In genomic region chr1:204152310-204153044, GRCh38 we compare ENCODE assay signal across 8 cellular contexts. TPM values are rescaled to one million over a fixed set of nuclear protein-coding genes. Genes with fewer than 3 reads are reported as not detected.
DNase-seq lines count a peak whose midpoint lies in the region; ATAC-seq, FAIRE-seq and TF ChIP-seq lines count a peak whose summit lies in the region.

No MANE protein-coding gene starts in this region.

- TF ChIP-seq POLR2A in GM12892 (IDR thresholded peaks at IDR 0.05; ENCODE audit: low read depth, low read length) = no peak

- DNase-seq in A172 (ENCODE audit: low spot score) (peak; percentile 20), iPS-NIHi11 (ENCODE audit: low spot score) (no peak), GM12892 (ENCODE audit: insufficient read length) (no peak)
- DNase-seq in Jurkat, Clone E6-1 (ENCODE audit: low read depth, low spot score) = no peak
- no peak for DNase-seq in stimulated activated CD4-positive, alpha-beta T cell treated with anti-CD3 and anti-CD28 coated beads, Interleukin-2, amount 100 ng/mL, for 48 hours

- peaks cover 5 to 13% of the 10 kb centered on the region in 2 donors for H3K27me3 ChIP-seq in duodenal mucosa (ENCODE audit: control insufficient read depth in 1 of 2, insufficient read depth in 2 of 2, low read length in 2 of 2)
- H3K27me3 ChIP-seq in muscle layer of colon (ENCODE audit: control insufficient read depth in 1 of 2, insufficient read depth in 2 of 2, low read length in 2 of 2) = peaks cover 0 to 4% of the 10 kb centered on the region in 2 donors

- ATAC-seq in HG02759 (IDR thresholded peaks at IDR 0.05; ENCODE audit: unreplicated experiment) = no peak

- H3K4me1 ChIP-seq in duodenal mucosa (ENCODE audit: control insufficient read depth in 1 of 2, insufficient read depth in 2 of 2, low read length in 2 of 2) = peaks cover 0 to 10% of the 10 kb centered on the region in 2 donors
- H3K4me1 ChIP-seq in muscle layer of colon (ENCODE audit: insufficient read depth, low read length) = peaks cover 7% of the 10 kb centered on the region

- H3K9ac ChIP-seq in duodenal mucosa (ENCODE audit: low read depth in 1 of 2, low read length in 2 of 2) = no peak overlapping the region
- no peak overlapping the region for H3K9ac ChIP-seq in muscle layer of colon (ENCODE audit: low read length)

- H3K36me3 ChIP-seq in duodenal mucosa (ENCODE audit: control insufficient read depth in 1 of 2, insufficient read depth in 2 of 2, low read length in 2 of 2) (no peaks in the 10 kb centered on the region), muscle layer of colon (ENCODE audit: insufficient read depth, low read length) (no peaks in the 10 kb centered on the region)

- H3K27ac ChIP-seq in duodenal mucosa (ENCODE audit: low read depth, low read length) (no peak overlapping the region), muscle layer of colon (ENCODE audit: low read depth, low read length) (peak overlapping the region; percentile 19)

- H3K9me3 ChIP-seq in duodenal mucosa (ENCODE audit: control insufficient read depth in 1 of 2, low read length in 2 of 2) = no peaks in the 10 kb centered on the region
- no peaks in the 10 kb centered on the region for H3K9me3 ChIP-seq in muscle layer of colon (ENCODE audit: low read length)

- H3K4me3 ChIP-seq in Jurkat, Clone E6-1 (ENCODE audit: low read length) = peak overlapping the region; percentile 51
- peak overlapping the region; percentile 46 to 54 for H3K4me3 ChIP-seq in duodenal mucosa (ENCODE audit: low read depth in 1 of 2, low read length in 2 of 2)
- peak overlapping the region; percentile 37 to 50 for H3K4me3 ChIP-seq in muscle layer of colon (ENCODE audit: low read depth in 1 of 2, low read length in 2 of 2)

- FAIRE-seq in GM12892 (lab: Jason Lieb, UNC) = no peak

RNA-seq across cellular contexts. Expression of gene ETNK2, which starts 0.6 kb away (rescaled TPM):
- total RNA-seq in A172 (2014; rRNA removed; shearing (Covaris generic)) = 20.9 and 23.0 TPM in 2 replicates
- polyA plus RNA-seq in Jurkat, Clone E6-1 (2012; ENCODE audit: insufficient read depth, insufficient read length) = 14.3 TPM
- polyA plus RNA-seq in GM12892 (2012; ENCODE audit: missing spikeins) = not detected

RNA-seq across cellular contexts. Expression of gene REN, which starts 13.7 kb away (rescaled TPM):
- total RNA-seq in A172 (2014; rRNA removed; shearing (Covaris generic)) = 0.62 TPM in 1 of 2 replicates, not detected in the other
- not detected for polyA plus RNA-seq in Jurkat, Clone E6-1 (2012; ENCODE audit: insufficient read depth, insufficient read length)
- not detected for polyA plus RNA-seq in GM12892 (2012; ENCODE audit: missing spikeins)

RNA-seq across cellular contexts. Expression of gene KISS1, which starts 43.8 kb away (rescaled TPM):
- 1.4 and 6.2 TPM in 2 replicates for total RNA-seq in A172 (2014; rRNA removed; shearing (Covaris generic))
- not detected for polyA plus RNA-seq in Jurkat, Clone E6-1 (2012; ENCODE audit: insufficient read depth, insufficient read length)
- not detected for polyA plus RNA-seq in GM12892 (2012; ENCODE audit: missing spikeins)
